1 cellular context compared by ENCODE assay signal in genomic region chr1:93617670-93618488, GRCh38.
TF ChIP-seq lines count a peak whose summit lies in the region.

No MANE protein-coding gene starts in this region.

TF ChIP-seq in HepG2, 621 proteins besides CTCF, POLR2A, EP300 and RAD21 (continued from another document and continues in another):
- TF ChIP-seq ZBTB40 (IDR thresholded peaks at IDR 0.05) (no peak), ZBTB40 (CRISPR knock-in tag; IDR thresholded peaks at IDR 0.05) (peak; percentile 18; the same call in 1 of the 2 replicates), ZBTB25 (CRISPR knock-in tag; IDR thresholded peaks at IDR 0.05) (0 out of 2 replicates have a peak, but pooled peaks have one; percentile 24), CEBPG (CRISPR knock-in tag; IDR thresholded peaks at IDR 0.05) (peak; percentile 99), ZBTB8A (CRISPR knock-in tag; IDR thresholded peaks at IDR 0.05; ENCODE audit: borderline replicate concordance, low read depth) (no peak), FLYWCH1 (CRISPR knock-in tag; IDR thresholded peaks at IDR 0.05) (no peak), ETV5 (CRISPR knock-in tag; IDR thresholded peaks at IDR 0.05; ENCODE audit: borderline replicate concordance) (peak; percentile 99), NPAS2 (CRISPR knock-in tag; IDR thresholded peaks at IDR 0.05; ENCODE audit: borderline replicate concordance) (no peak), HNF1B (CRISPR knock-in tag; IDR thresholded peaks at IDR 0.05) (peak; percentile 91), KAT8 (CRISPR knock-in tag; IDR thresholded peaks at IDR 0.05) (peak; percentile 61; the same call in 1 of the 2 replicates), MBD4 (IDR thresholded peaks at IDR 0.05; ENCODE audit: borderline replicate concordance, low read length) (peak; percentile 75; the same call in 1 of the 2 replicates), ZKSCAN5 (CRISPR knock-in tag; IDR thresholded peaks at IDR 0.05) (no peak), FOSL2 (CRISPR knock-in tag; IDR thresholded peaks at IDR 0.05) (peak; percentile 82), ZNF331 (CRISPR knock-in tag; IDR thresholded peaks at IDR 0.05) (peak; percentile 93), ZSCAN30 (CRISPR knock-in tag; IDR thresholded peaks at IDR 0.05) (peak; percentile 92), ZNF639 (CRISPR knock-in tag; conservative IDR thresholded peaks at IDR 0.05) (0 out of 2 replicates have a peak, but pooled peaks have one; percentile 15), STAG1 (CRISPR knock-in tag; IDR thresholded peaks at IDR 0.05) (peak; percentile 19; the same call in 1 of the 2 replicates), TEAD3 (CRISPR knock-in tag; optimal IDR thresholded peaks at IDR 0.05; ENCODE audit: borderline replicate concordance) (peak; percentile 84), ZNF530 (CRISPR knock-in tag; IDR thresholded peaks at IDR 0.05; ENCODE audit: low read depth) (no peak), KAT7 (CRISPR knock-in tag; IDR thresholded peaks at IDR 0.05; ENCODE audit: borderline replicate concordance) (0 out of 2 replicates have a peak, but pooled peaks have one; percentile 64), GMEB1 (CRISPR knock-in tag; IDR thresholded peaks at IDR 0.05; ENCODE audit: borderline replicate concordance) (no peak), ZNF775 (CRISPR knock-in tag; IDR thresholded peaks at IDR 0.05; ENCODE audit: borderline replicate concordance) (no peak), FOXK2 (IDR thresholded peaks at IDR 0.05) (peak; percentile 58; the same call in 1 of the 2 replicates), HINFP (CRISPR knock-in tag; IDR thresholded peaks at IDR 0.05; ENCODE audit: low read depth) (no peak; the same call in 1 of the 2 replicates), NFIC (IDR thresholded peaks at IDR 0.05; ENCODE audit: low read length) (peak; percentile 84), ZNF512 (CRISPR knock-in tag; IDR thresholded peaks at IDR 0.05) (no peak), ZNF136 (CRISPR knock-in tag; IDR thresholded peaks at IDR 0.05; ENCODE audit: low read depth) (no peak), PPARG (CRISPR knock-in tag; conservative IDR thresholded peaks at IDR 0.05) (peak; percentile 93), ZNF34 (CRISPR knock-in tag; IDR thresholded peaks at IDR 0.05; ENCODE audit: borderline replicate concordance) (peak; percentile 71; the same call in 1 of the 2 replicates), TCF7 (IDR thresholded peaks at IDR 0.05; ENCODE audit: low read depth) (peak; percentile 89), ZNF614 (CRISPR knock-in tag; IDR thresholded peaks at IDR 0.05; ENCODE audit: borderline replicate concordance) (peak; percentile 88; the same call in 1 of the 2 replicates), ZNF460 (CRISPR knock-in tag; IDR thresholded peaks at IDR 0.05; ENCODE audit: borderline replicate concordance) (no peak), HNRNPK (IDR thresholded peaks at IDR 0.05; ENCODE audit: low read depth, low read length, poor library complexity, severe bottlenecking) (no peak), SALL1 (CRISPR knock-in tag; IDR thresholded peaks at IDR 0.05) (peak; percentile 87), CEBPB (IDR thresholded peaks at IDR 0.05; ENCODE audit: borderline replicate concordance, low read depth, low read length) (peak; percentile 97)
